In the genomic region with DNA sequence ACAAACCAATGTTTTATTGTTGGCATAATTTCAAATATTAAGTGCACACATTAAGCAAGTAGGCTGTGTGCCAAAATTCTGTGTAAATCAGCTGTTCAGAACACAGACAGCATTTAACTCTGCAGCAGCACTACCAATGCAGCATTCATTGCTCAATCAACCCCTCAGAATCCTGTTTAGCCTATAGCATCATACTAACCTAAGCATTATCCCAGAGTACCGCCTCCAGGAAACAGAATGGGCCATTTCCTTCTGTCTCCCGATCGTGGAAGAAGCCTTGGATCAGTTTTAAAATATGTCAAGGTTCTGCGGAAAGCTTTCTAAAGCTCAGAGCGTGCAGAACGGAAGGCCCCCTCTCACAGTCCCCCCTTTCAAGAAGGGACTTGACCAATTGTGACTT, we compare ENCODE assay signal across 13 cellular contexts. TPM values are rescaled to one million over a fixed set of nuclear protein-coding genes. Genes with fewer than 3 reads are reported as not detected.
DNase-seq lines count a peak whose midpoint lies in the region; ATAC-seq and TF ChIP-seq lines count a peak whose summit lies in the region.
"Had no signal": no experiment of that assay in that cellular context is flagged by ENCODE, and none has a peak within 500 bp of the region (broad histone marks: within the 10 kb centered on the region; RNA-seq: fewer than 3 reads in every experiment).

No MANE protein-coding gene starts in this region.

- peaks cover 22% of the 10 kb centered on the region for H3K4me1 Mint-ChIP-seq in activated T-helper 17 cell treated with anti-CD3 and anti-CD28 coated beads, Interleukin-2, amount 50 U/mL, for 72 hours
- peaks cover 6% of the 10 kb centered on the region for H3K4me1 Mint-ChIP-seq in CD4-positive, alpha-beta T cell (ENCODE audit: low read depth)

- no peaks in the 10 kb centered on the region for H3K27me3 Mint-ChIP-seq in activated T-helper 17 cell treated with anti-CD3 and anti-CD28 coated beads, Interleukin-2, amount 50 U/mL, for 72 hours
- H3K27me3 Mint-ChIP-seq in CD4-positive, alpha-beta T cell = no peaks in the 10 kb centered on the region
- H3K27me3 Mint-ChIP-seq: activated naive CD4-positive, alpha-beta T cell treated with anti-CD3 and anti-CD28 coated beads, Interleukin-2, amount 50 U/mL, for 24 hours had no signal

- no peak overlapping the region for H3K14ac ChIP-seq in neuronal stem cell (ENCODE audit: low read length)

- H2BK15ac ChIP-seq in neuronal stem cell (ENCODE audit: low read length) = no peak overlapping the region

- H3K27ac ChIP-seq in neuronal stem cell (replicated peaks; ENCODE audit: low read length) (no peak overlapping the region), psoas muscle (no peak overlapping the region)
- H3K27ac ChIP-seq in CD4-positive, alpha-beta T cell (ENCODE audit: low read depth, low read length) = no peak overlapping the region
- H3K27ac ChIP-seq: vagina had no signal

- H3K9me3 ChIP-seq in neuronal stem cell (replicated peaks in 1 of 2; ENCODE audit: control insufficient read depth in 2 of 2, insufficient read depth in 1 of 2, low read depth in 1 of 2, low read length in 2 of 2) = no peaks in the 10 kb centered on the region
- no peaks in the 10 kb centered on the region for H3K9me3 ChIP-seq in CD4-positive, alpha-beta T cell (ENCODE audit: control insufficient read depth, low read length)
- no peaks in the 10 kb centered on the region for H3K9me3 ChIP-seq in psoas muscle
- H3K9me3 ChIP-seq: vagina had no signal

- intact Hi-C loops in CD4-positive, alpha-beta T cell (cut with DNase I, micrococcal nuclease) = loop anchor here (2.0 to 10.0 kb wide), 3 partner anchors 46 to 845 kb away; no protein-coding TSS in a partner anchor
- intact Hi-C loops in psoas muscle (cut with DNase I) = loop anchor here (5.0 to 10.0 kb wide), 2 partner anchors 95 to 522 kb away; a partner anchor contains a TSS

- H3K23ac ChIP-seq in neuronal stem cell (ENCODE audit: low read depth, low read length, poor library complexity) = no peak overlapping the region

- no peaks in the 10 kb centered on the region for H3K9me3 Mint-ChIP-seq in activated T-helper 17 cell treated with anti-CD3 and anti-CD28 coated beads, Interleukin-2, amount 50 U/mL, for 72 hours
- no peaks in the 10 kb centered on the region for H3K9me3 Mint-ChIP-seq in CD4-positive, alpha-beta T cell
- H3K9me3 Mint-ChIP-seq: activated CD4-positive, alpha-beta T cell treated with anti-CD3 and anti-CD28 coated beads, Interleukin-2, amount 10 ng/mL, durations not matched to agents 7 days and 5 days; activated naive CD4-positive, alpha-beta T cell treated with anti-CD3 and anti-CD28 coated beads, Interleukin-2, amount 50 U/mL, for 24 hours; H9 had no signal

- DNase-seq in NCI-H2196 (lab: John Stamatoyannopoulos, UW; ENCODE audit: unreplicated experiment) (peak; percentile 28), NCI-H2196 treated with DMSO at 0.1 percent for 48 hours (lab: John Stamatoyannopoulos, UW; ENCODE audit: unreplicated experiment) (no peak), NCI-H2107 treated with DMSO at 0.1 percent for 48 hours (lab: John Stamatoyannopoulos, UW; ENCODE audit: unreplicated experiment) (peak; percentile 59), neuronal stem cell (ENCODE audit: low spot score) (no peak), psoas muscle (no peak)
- no peak for DNase-seq in central memory CD4-positive, alpha-beta T cell
- DNase-seq in CD4-positive, alpha-beta T cell = no peak

- H3K4me1 ChIP-seq in neuronal stem cell (ENCODE audit: control insufficient read depth in 2 of 2, insufficient read depth in 1 of 2, low read depth in 1 of 2, low read length in 2 of 2) = no peaks in the 10 kb centered on the region
- H3K4me1 ChIP-seq in psoas muscle = no peaks in the 10 kb centered on the region
- H3K4me1 ChIP-seq: vagina had no signal

- no peak overlapping the region for H3K18ac ChIP-seq in neuronal stem cell (ENCODE audit: low read length)

- H3K79me1 ChIP-seq in neuronal stem cell (ENCODE audit: low read depth, low read length) = no peaks in the 10 kb centered on the region

- H2BK5ac ChIP-seq in neuronal stem cell (ENCODE audit: low read length) = no peak overlapping the region

- H3K4ac ChIP-seq in neuronal stem cell (ENCODE audit: low read length) = no peak overlapping the region

- H3K4me3 ChIP-seq in neuronal stem cell (ENCODE audit: low read length in 2 of 2) (no peak overlapping the region), psoas muscle (no peak overlapping the region)
- H3K4me3 ChIP-seq: vagina had no signal

- TF ChIP-seq CTCF in CD4-positive, alpha-beta T cell (IDR thresholded peaks at IDR 0.05) = no peak
- TF ChIP-seq CTCF in psoas muscle (IDR thresholded peaks at IDR 0.05) = no peak

- no peak overlapping the region for H3K9ac ChIP-seq in neuronal stem cell (ENCODE audit: low read depth, low read length, poor library complexity)

- no peak overlapping the region for H3K4me2 ChIP-seq in neuronal stem cell (ENCODE audit: insufficient read depth, low read length, poor library complexity, severe bottlenecking)

- peaks cover 10% of the 10 kb centered on the region for H3K36me3 Mint-ChIP-seq in activated T-helper 17 cell treated with anti-CD3 and anti-CD28 coated beads, Interleukin-2, amount 50 U/mL, for 72 hours (ENCODE audit: low read depth)
- no peaks in the 10 kb centered on the region for H3K36me3 Mint-ChIP-seq in CD4-positive, alpha-beta T cell (ENCODE audit: low read depth)
- H3K36me3 Mint-ChIP-seq: activated naive CD4-positive, alpha-beta T cell treated with anti-CD3 and anti-CD28 coated beads, Interleukin-2, amount 50 U/mL, for 24 hours had no signal

- no peak overlapping the region for H2BK120ac ChIP-seq in neuronal stem cell (ENCODE audit: low read depth, low read length)

- H4K8ac ChIP-seq in neuronal stem cell (ENCODE audit: low read depth, low read length) = no peak overlapping the region

- CTCF ChIA-PET in CD4-positive, alpha-beta T cell (lab: Charles Lee) = interaction anchor here (0.9 to 2.0 kb wide), 7 partner anchors 10 to 98 kb away, joined by 3 to 26 read pairs (median 9); no protein-coding TSS in a partner anchor

- no peak overlapping the region for H4K91ac ChIP-seq in neuronal stem cell (ENCODE audit: low read depth, low read length, poor library complexity)

- no peak overlapping the region for H2BK12ac ChIP-seq in neuronal stem cell (ENCODE audit: low read length)

- H3K36me3 ChIP-seq in neuronal stem cell (replicated peaks in 1 of 2; ENCODE audit: control insufficient read depth in 2 of 2, insufficient read depth in 2 of 2, low read length in 2 of 2) = no peaks in the 10 kb centered on the region
- H3K36me3 ChIP-seq in psoas muscle (ENCODE audit: insufficient read depth in 1 of 2, low read depth in 1 of 2) = no peaks in the 10 kb centered on the region
- H3K36me3 ChIP-seq: vagina had no signal

- H2AFZ ChIP-seq in neuronal stem cell (ENCODE audit: low read length) = peak overlapping the region; percentile 41

- no peak overlapping the region for H2AK5ac ChIP-seq in neuronal stem cell (ENCODE audit: low read depth, low read length)

- H3K27me3 ChIP-seq in neuronal stem cell (ENCODE audit: control insufficient read depth in 3 of 3, insufficient read depth in 3 of 3, low read depth in 1 of 3, low read length in 3 of 3) = no peaks in the 10 kb centered on the region
- no peaks in the 10 kb centered on the region for H3K27me3 ChIP-seq in CD4-positive, alpha-beta T cell (ENCODE audit: control insufficient read depth, insufficient read depth, low read length)
- no peaks in the 10 kb centered on the region for H3K27me3 ChIP-seq in psoas muscle (ENCODE audit: insufficient read depth in 3 of 3, low read length in 2 of 3)
- H3K27me3 ChIP-seq: vagina had no signal

- POLR2A ChIA-PET in CD4-positive, alpha-beta T cell (lab: Charles Lee) = interaction anchor here (1.5 to 2.1 kb wide), 3 partner anchors 14 to 46 kb away, joined by 5 to 13 read pairs (median 7); no protein-coding TSS in a partner anchor

- no peak overlapping the region for H3K27ac Mint-ChIP-seq in activated T-helper 17 cell treated with anti-CD3 and anti-CD28 coated beads, Interleukin-2, amount 50 U/mL, for 72 hours
- no peak overlapping the region for H3K27ac Mint-ChIP-seq in CD4-positive, alpha-beta T cell
- H3K27ac Mint-ChIP-seq: activated CD4-positive, alpha-beta T cell treated with anti-CD3 and anti-CD28 coated beads, Interleukin-2, amount 10 ng/mL, durations not matched to agents 7 days and 5 days; activated naive CD4-positive, alpha-beta T cell treated with anti-CD3 and anti-CD28 coated beads, Interleukin-2, amount 50 U/mL, for 24 hours; H9 had no signal

- ATAC-seq in activated T-helper 17 cell treated with anti-CD3 and anti-CD28 coated beads, Interleukin-2, amount 50 U/mL, for 72 hours (replicated peaks) = no peak
- no peak for ATAC-seq in CD4-positive, alpha-beta T cell (ENCODE audit: poor library complexity)
- no peak for ATAC-seq in psoas muscle

- no CpG with 5 or more reads among the region's 6 CpGs for WGBS in neuronal stem cell (ENCODE audit: extremely low coverage in 2 of 2, insufficient read length in 2 of 2, insufficient replicate concordance in 1 of 2), 2 donors
- WGBS in psoas muscle, 3 donors = 26 to 37% (median 36%) methylated on average over 6 of the region's 6 CpGs

- peak overlapping the region; percentile 65 for H3K4me3 Mint-ChIP-seq in activated T-helper 17 cell treated with anti-CD3 and anti-CD28 coated beads, Interleukin-2, amount 50 U/mL, for 72 hours
- H3K4me3 Mint-ChIP-seq in CD4-positive, alpha-beta T cell = no peak overlapping the region
- H3K4me3 Mint-ChIP-seq: activated CD4-positive, alpha-beta T cell treated with anti-CD3 and anti-CD28 coated beads, Interleukin-2, amount 10 ng/mL, durations not matched to agents 7 days and 5 days had no signal

RNA-seq across cellular contexts. Expression of a gene that starts 3.3 kb away (rescaled TPM):
- total RNA-seq in activated T-helper 17 cell treated with anti-CD3 and anti-CD28 coated beads, Interleukin-2, amount 50 U/mL, for 72 hours = 10 to 100 TPM in 1 of 2 donors, 1 to 10 TPM in 1; 8.0 to 66.8 TPM
- not detected for polyA plus RNA-seq in neuronal stem cell (2013, experiment 1 of 2)
- polyA plus RNA-seq in neuronal stem cell (2013, experiment 2 of 2) = not detected
- under 1 TPM in 1 of 2 experiments, not detected in 1; 0.25 TPM for total RNA-seq in CD4-positive, alpha-beta T cell
- total RNA-seq in psoas muscle = not detected
- polyA plus RNA-seq in psoas muscle = not detected
- total RNA-seq: H9, RPMI7951, vagina had no signal

RNA-seq across cellular contexts. Expression of a gene that starts 31.1 kb away (rescaled TPM):
- 100 to 1,000 TPM in 1 of 2 donors, 10 to 100 TPM in 1; 52.3 to 253 TPM for total RNA-seq in activated T-helper 17 cell treated with anti-CD3 and anti-CD28 coated beads, Interleukin-2, amount 50 U/mL, for 72 hours
- polyA plus RNA-seq in neuronal stem cell (2013, experiment 1 of 2) = not detected
- not detected for polyA plus RNA-seq in neuronal stem cell (2013, experiment 2 of 2)
- not detected for total RNA-seq in CD4-positive, alpha-beta T cell
- total RNA-seq in psoas muscle = not detected
- polyA plus RNA-seq in psoas muscle = not detected
- total RNA-seq: H9, RPMI7951, vagina had no signal

Comparison
In these comparisons a context has a peak if more than half of its experiments do, and no peak if none do; other contexts are left out.
1. DNase-seq: peak in NCI-H2196 (single experiment) and NCI-H2107 treated with DMSO at 0.1 percent for 48 hours (single experiment); none in NCI-H2196 treated with DMSO at 0.1 percent for 48 hours (single experiment), neuronal stem cell (single experiment), central memory CD4-positive, alpha-beta T cell (single experiment), CD4-positive, alpha-beta T cell (0 of 10) and psoas muscle (0 of 2).
2. RNA of a gene that starts 3.3 kb away (total RNA-seq): 8.0 to 66.8 TPM in activated T-helper 17 cell treated with anti-CD3 and anti-CD28 coated beads, Interleukin-2, amount 50 U/mL, for 72 hours; 0.25 TPM in CD4-positive, alpha-beta T cell and not detected in psoas muscle; every median in the first group is over 4 times any median in the second.
3. RNA of a gene that starts 31.1 kb away (total RNA-seq): 52.3 to 253 TPM in activated T-helper 17 cell treated with anti-CD3 and anti-CD28 coated beads, Interleukin-2, amount 50 U/mL, for 72 hours; not detected in CD4-positive, alpha-beta T cell and not detected in psoas muscle; every median in the first group is over 10 times any median in the second.